In the genomic region with DNA sequence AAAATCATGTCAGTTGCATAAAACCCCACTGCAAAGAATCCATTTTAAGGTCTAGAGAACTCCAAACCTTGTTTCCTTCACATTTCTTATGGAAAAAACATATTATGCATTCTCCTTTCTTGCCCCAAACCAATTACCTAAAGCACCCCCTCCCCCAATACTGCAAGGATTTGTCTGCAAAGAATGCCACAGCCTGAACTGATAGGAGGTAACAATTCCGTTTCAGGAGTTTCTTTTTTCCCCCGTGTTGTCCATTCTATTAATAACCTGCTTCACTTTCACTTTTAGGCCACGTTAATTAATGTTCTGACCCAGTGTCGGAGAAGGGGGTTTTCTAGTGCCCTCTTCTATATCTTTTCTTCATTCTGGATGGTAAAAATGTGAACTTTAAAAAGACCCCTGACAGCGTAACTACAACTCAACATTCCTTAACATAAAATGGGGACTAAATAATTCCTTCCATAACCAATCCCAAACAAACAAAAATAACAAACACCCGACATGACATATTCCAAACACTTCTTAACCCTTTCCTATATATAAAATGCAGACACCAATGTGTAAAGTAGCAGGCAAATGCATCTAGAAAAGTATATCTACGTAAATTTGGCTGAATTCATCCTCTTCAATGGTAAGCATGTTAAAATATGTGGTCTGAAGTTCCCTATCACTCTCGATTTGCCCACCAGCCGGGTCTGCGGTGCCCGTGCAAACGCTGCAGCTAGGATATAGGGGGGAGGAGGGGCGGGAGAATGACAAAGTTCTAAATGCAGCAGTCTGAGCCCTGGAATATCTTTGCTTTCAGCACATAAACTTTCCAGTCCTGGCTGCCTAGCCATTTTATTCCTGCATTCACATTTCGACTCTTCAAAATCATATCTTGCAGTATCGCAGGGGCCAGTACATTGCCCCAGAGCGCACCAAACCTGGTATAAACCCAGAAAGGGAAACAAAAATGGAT, we compare ENCODE assay signal across 9 cellular contexts. TPM values are rescaled to one million over a fixed set of nuclear protein-coding genes. Genes with fewer than 3 reads are reported as not detected.
DNase-seq lines count a peak whose midpoint lies in the region; ATAC-seq, FAIRE-seq and TF ChIP-seq lines count a peak whose summit lies in the region.
"Had no signal": no experiment of that assay in that cellular context is flagged by ENCODE, and none has a peak within 500 bp of the region (broad histone marks: within the 10 kb centered on the region; RNA-seq: fewer than 3 reads in every experiment).

No MANE protein-coding gene starts in this region.

- H3K9ac ChIP-seq in astrocyte (ENCODE audit: low read length): no peak overlapping the region

- H2AFZ ChIP-seq in astrocyte (ENCODE audit: low read depth, low read length): no peak overlapping the region

- DNase-seq in AG10803 (ENCODE audit: low read depth): no peak
- DNase-seq in HAP-1 (ENCODE audit: low spot score in 2 of 2): peak; percentile 39 to 44
- no peak for DNase-seq in astrocyte (ENCODE audit: low read depth)
- no peak for DNase-seq in naive thymus-derived CD8-positive, alpha-beta T cell
- no peak for DNase-seq in D341Med (ENCODE audit: low spot score)
- DNase-seq in NCI-H1417 treated with DMSO at 0.1 percent for 48 hours (lab: John Stamatoyannopoulos, UW): no peak

- peak overlapping the region; percentile 80 for H3K4me3 Mint-ChIP-seq in astrocyte (ENCODE audit: unreplicated experiment)
- H3K4me3 Mint-ChIP-seq in naive thymus-derived CD8-positive, alpha-beta T cell: peak overlapping the region in 9 of 10 donors; percentile 18 to 80 (median 66)

- FAIRE-seq in astrocyte (lab: Jason Lieb, UNC): peak; percentile 13

- no peaks in the 10 kb centered on the region for H3K79me2 ChIP-seq in astrocyte (ENCODE audit: insufficient read depth, low read length)

- H3K4me3 ChIP-seq in AG10803 (ENCODE audit: low read length) (peak overlapping the region; percentile 67), HAP-1 (peak overlapping the region; percentile 65), astrocyte (ENCODE audit: insufficient read depth, low read depth, low read length) (no peak overlapping the region)

- H3K4me2 ChIP-seq in astrocyte (ENCODE audit: low read length): peak overlapping the region; percentile 86

- H3K36me3 Mint-ChIP-seq in astrocyte (ENCODE audit: low read depth, unreplicated experiment): peaks cover 3% of the 10 kb centered on the region
- peaks cover 2 to 25% (median 12%) of the 10 kb centered on the region in 3 donors for H3K36me3 Mint-ChIP-seq in naive thymus-derived CD8-positive, alpha-beta T cell

- H3K27me3 ChIP-seq in HAP-1 (ENCODE audit: low read depth): no peaks in the 10 kb centered on the region
- peaks cover 83% of the 10 kb centered on the region for H3K27me3 ChIP-seq in astrocyte (ENCODE audit: insufficient read depth, low read length)

- H3K4me1 ChIP-seq in HAP-1 (0 out of 2 replicates have a peak, but pooled peaks cover 4% of the 10 kb centered on the region), astrocyte (ENCODE audit: insufficient read depth, low read length) (peaks cover 20% of the 10 kb centered on the region)

- peaks cover 5% of the 10 kb centered on the region for H3K9me3 Mint-ChIP-seq in astrocyte (ENCODE audit: unreplicated experiment)
- H3K9me3 Mint-ChIP-seq in naive thymus-derived CD8-positive, alpha-beta T cell: peaks cover 0 to 23% (median 12%) of the 10 kb centered on the region in 9 donors

- in situ Hi-C loops in HAP-1 (cut with MboI; ENCODE audit: low sequenced_read_pairs): no loop called here

- TF ChIP-seq CTCF in AG10803 (conservative IDR thresholded peaks at IDR 0.05; ENCODE audit: low read length): no peak
- no peak for TF ChIP-seq CTCF in astrocyte (IDR thresholded peaks at IDR 0.05; ENCODE audit: insufficient read depth, low read depth, low read length)

- ATAC-seq in naive thymus-derived CD8-positive, alpha-beta T cell: no peak
- no peak for ATAC-seq in GM21825 (IDR thresholded peaks at IDR 0.05; ENCODE audit: unreplicated experiment)
- ATAC-seq in GM19324 (IDR thresholded peaks at IDR 0.05; ENCODE audit: low FRiP score, unreplicated experiment): no peak

- H3K27ac ChIP-seq in astrocyte (ENCODE audit: low read depth, low read length): no peak overlapping the region

- H3K36me3 ChIP-seq in HAP-1 (replicated peaks): peaks cover 12% of the 10 kb centered on the region
- H3K36me3 ChIP-seq in astrocyte (ENCODE audit: insufficient read depth, low read length): no peaks in the 10 kb centered on the region

- H3K27ac Mint-ChIP-seq in astrocyte (ENCODE audit: unreplicated experiment): peak overlapping the region; percentile 70
- H3K27ac Mint-ChIP-seq in naive thymus-derived CD8-positive, alpha-beta T cell: peak overlapping the region in 6 of 10 donors; percentile 36 to 91 (median 61)

- H3K4me1 Mint-ChIP-seq in astrocyte (ENCODE audit: low read depth, unreplicated experiment): peaks cover 3% of the 10 kb centered on the region
- H3K4me1 Mint-ChIP-seq in naive thymus-derived CD8-positive, alpha-beta T cell: peaks cover 31 to 81% (median 61%) of the 10 kb centered on the region in 4 donors

- H3K27me3 Mint-ChIP-seq in astrocyte (ENCODE audit: low read depth, unreplicated experiment): peaks cover 53% of the 10 kb centered on the region
- H3K27me3 Mint-ChIP-seq in naive thymus-derived CD8-positive, alpha-beta T cell: peaks cover 45 to 97% (median 66%) of the 10 kb centered on the region in 5 donors

- H3K9me3 ChIP-seq in HAP-1 (no peaks in the 10 kb centered on the region), astrocyte (ENCODE audit: insufficient read depth, low read depth, low read length) (peaks cover 2% of the 10 kb centered on the region)

- POLR2A ChIA-PET in naive thymus-derived CD8-positive, alpha-beta T cell (lab: Charles Lee): no interaction called here

- peaks cover 20% of the 10 kb centered on the region for H4K20me1 ChIP-seq in astrocyte (ENCODE audit: insufficient read depth, low read length)

RNA-seq across cellular contexts. Expression of a gene that starts 1.0 kb away (rescaled TPM):
- total RNA-seq in astrocyte: 0.82 and 1.0 TPM in 2 replicates
- total RNA-seq in naive thymus-derived CD8-positive, alpha-beta T cell: under 1 TPM in 1 of 2 experiments, not detected in 1; 0.65 TPM
- polyA plus RNA-seq in naive thymus-derived CD8-positive, alpha-beta T cell: under 1 TPM in 2 of 3 donors, not detected in 1; 0.11 to 0.13 TPM
- total RNA-seq: fibroblast of villous mesenchyme had no signal

Comparison
In these comparisons a context has a peak if more than half of its experiments do, and no peak if none do; other contexts are left out.
1. DNase-seq: peak in HAP-1 (2 of 2); none in AG10803 (single experiment), astrocyte (single experiment), naive thymus-derived CD8-positive, alpha-beta T cell (0 of 10), D341Med (single experiment) and NCI-H1417 treated with DMSO at 0.1 percent for 48 hours (single experiment).